Comparison of ENCODE assay signal across 17 cellular contexts in genomic region chr19:58117841-58118575, GRCh38. TPM values are rescaled to one million over a fixed set of nuclear protein-coding genes. Genes with fewer than 3 reads are reported as not detected.
DNase-seq lines count a peak whose midpoint lies in the region; ATAC-seq lines count a peak whose summit lies in the region.
"Had no signal": no experiment of that assay in that cellular context is flagged by ENCODE, and none has a peak within 500 bp of the region (broad histone marks: within the 10 kb centered on the region; RNA-seq: fewer than 3 reads in every experiment).

No MANE protein-coding gene starts in this region.

- WGBS in neuronal stem cell (ENCODE audit: extremely low coverage in 2 of 2, insufficient read length in 2 of 2, insufficient replicate concordance in 1 of 2), 2 donors, result no CpG with 5 or more reads among the region's 77 CpGs

- no peak overlapping the region for H3K9ac ChIP-seq in adipocyte (ENCODE audit: low read length)
- peak overlapping the region; percentile 4 for H3K9ac ChIP-seq in neuronal stem cell (ENCODE audit: low read depth, low read length, poor library complexity)

- H3K27ac ChIP-seq in neuronal stem cell (replicated peaks; ENCODE audit: low read length), result no peak overlapping the region
- H3K27ac ChIP-seq: prostate gland had no signal

- no peak overlapping the region for H3K4me2 ChIP-seq in neuronal stem cell (ENCODE audit: insufficient read depth, low read length, poor library complexity, severe bottlenecking)

- no peaks in the 10 kb centered on the region for H3K79me1 ChIP-seq in neuronal stem cell (ENCODE audit: low read depth, low read length)

- H3K4me3 ChIP-seq in adipocyte (ENCODE audit: low read length) (peak overlapping the region; percentile 29), neuronal stem cell (ENCODE audit: low read length in 2 of 2) (no peak overlapping the region)
- H3K4me3 ChIP-seq: prostate gland had no signal

- H3K27me3 ChIP-seq in adipocyte (replicated peaks; ENCODE audit: control insufficient read depth, insufficient read depth, low read length) (no peaks in the 10 kb centered on the region), neuronal stem cell (ENCODE audit: control insufficient read depth in 3 of 3, insufficient read depth in 3 of 3, low read depth in 1 of 3, low read length in 3 of 3) (peaks cover 0 to 2% (median 0%) of the 10 kb centered on the region in 3 experiments)

- H3K9me3 ChIP-seq in adipocyte (ENCODE audit: control insufficient read depth, low read length) (peaks cover 92% of the 10 kb centered on the region), neuronal stem cell (replicated peaks in 1 of 2; ENCODE audit: control insufficient read depth in 2 of 2, insufficient read depth in 1 of 2, low read depth in 1 of 2, low read length in 2 of 2) (peaks cover 54 to 67% of the 10 kb centered on the region in 2 donors)
- H3K9me3 ChIP-seq: prostate gland had no signal

- no peak overlapping the region for H3K14ac ChIP-seq in neuronal stem cell (ENCODE audit: low read length)

- H3K36me3 ChIP-seq in adipocyte (ENCODE audit: control insufficient read depth, insufficient read depth, low read length, severe bottlenecking), result no peaks in the 10 kb centered on the region
- H3K36me3 ChIP-seq in neuronal stem cell (replicated peaks in 1 of 2; ENCODE audit: control insufficient read depth in 2 of 2, insufficient read depth in 2 of 2, low read length in 2 of 2), result no peaks in the 10 kb centered on the region
- H3K36me3 ChIP-seq: prostate gland had no signal

- no peak overlapping the region for H3K18ac ChIP-seq in neuronal stem cell (ENCODE audit: low read length)

- DNase-seq in stimulated activated naive CD8-positive, alpha-beta T cell treated with anti-CD3 and anti-CD28 coated beads, Interleukin-15, amount 100 ng/mL, for 72 hours, result no peak
- DNase-seq in stimulated activated naive CD8-positive, alpha-beta T cell treated with anti-CD3 and anti-CD28 coated beads, Interleukin-15, Interleukin-2, amounts not matched to agents 100 U/mL and 50 U/mL, for 24 hours, result no peak
- DNase-seq in adipocyte (ENCODE audit: low read depth) (no peak), neuronal stem cell (ENCODE audit: low spot score) (no peak), islet precursor cell (no peak)
- no peak for DNase-seq in activated naive CD4-positive, alpha-beta T cell (lab: John Stamatoyannopoulos, UW)
- DNase-seq: activated CD4-positive, alpha-beta T cell treated with anti-CD3 and anti-CD28 coated beads, Interleukin-2, amount 10 ng/mL, durations not matched to agents 7 days and 5 days; activated naive CD4-positive, alpha-beta T cell treated with anti-CD3 and anti-CD28 coated beads for 36 hours; activated T-cell treated with anti-CD3 and anti-CD28 coated beads for 4 hours; DMS79; mesendoderm; MM.1S; naive thymus-derived CD8-positive, alpha-beta T cell; NCI-H1694; NCI-H226 had no signal

- peaks cover 7% of the 10 kb centered on the region for H3K4me1 Mint-ChIP-seq in stimulated activated naive CD8-positive, alpha-beta T cell treated with anti-CD3 and anti-CD28 coated beads, Interleukin-15, amount 100 ng/mL, for 72 hours
- H3K4me1 Mint-ChIP-seq: activated CD4-positive, alpha-beta T cell treated with anti-CD3 and anti-CD28 coated beads, Interleukin-2, amount 10 ng/mL, durations not matched to agents 7 days and 5 days had no signal

- no peak overlapping the region for H2BK120ac ChIP-seq in neuronal stem cell (ENCODE audit: low read depth, low read length)

- H2AK5ac ChIP-seq in neuronal stem cell (ENCODE audit: low read depth, low read length), result no peak overlapping the region

- no peak overlapping the region for H2BK5ac ChIP-seq in neuronal stem cell (ENCODE audit: low read length)

- H3K27me3 Mint-ChIP-seq in stimulated activated naive CD8-positive, alpha-beta T cell treated with anti-CD3 and anti-CD28 coated beads, Interleukin-15, amount 100 ng/mL, for 72 hours, result peaks cover 25% of the 10 kb centered on the region
- H3K27me3 Mint-ChIP-seq: activated CD4-positive, alpha-beta T cell treated with anti-CD3 and anti-CD28 coated beads, Interleukin-2, amount 10 ng/mL, durations not matched to agents 7 days and 5 days had no signal

- H3K9me3 Mint-ChIP-seq in stimulated activated naive CD8-positive, alpha-beta T cell treated with anti-CD3 and anti-CD28 coated beads, Interleukin-15, amount 100 ng/mL, for 72 hours, result peaks cover 49 to 75% of the 10 kb centered on the region in 2 donors

- H2AFZ ChIP-seq in neuronal stem cell (ENCODE audit: low read length), result no peak overlapping the region

- H2BK12ac ChIP-seq in neuronal stem cell (ENCODE audit: low read length), result no peak overlapping the region

- no peak overlapping the region for H2BK15ac ChIP-seq in neuronal stem cell (ENCODE audit: low read length)

- H3K4me1 ChIP-seq in adipocyte (ENCODE audit: control insufficient read depth, insufficient read depth, low read length) (no peaks in the 10 kb centered on the region), neuronal stem cell (ENCODE audit: control insufficient read depth in 2 of 2, insufficient read depth in 1 of 2, low read depth in 1 of 2, low read length in 2 of 2) (no peaks in the 10 kb centered on the region)
- H3K4me1 ChIP-seq: prostate gland had no signal

- no peak overlapping the region for H3K4ac ChIP-seq in neuronal stem cell (ENCODE audit: low read length)

- H3K23ac ChIP-seq in neuronal stem cell (ENCODE audit: low read depth, low read length, poor library complexity), result no peak overlapping the region

- peak overlapping the region; percentile 9 to 41 for H3K4me3 Mint-ChIP-seq in stimulated activated naive CD8-positive, alpha-beta T cell treated with anti-CD3 and anti-CD28 coated beads, Interleukin-15, amount 100 ng/mL, for 72 hours
- H3K4me3 Mint-ChIP-seq: activated naive CD4-positive, alpha-beta T cell treated with anti-CD3 and anti-CD28 coated beads for 36 hours had no signal

- H4K8ac ChIP-seq in neuronal stem cell (ENCODE audit: low read depth, low read length), result no peak overlapping the region

- no peak overlapping the region for H3K27ac Mint-ChIP-seq in stimulated activated naive CD8-positive, alpha-beta T cell treated with anti-CD3 and anti-CD28 coated beads, Interleukin-15, amount 100 ng/mL, for 72 hours
- H3K27ac Mint-ChIP-seq: activated naive CD4-positive, alpha-beta T cell treated with anti-CD3 and anti-CD28 coated beads for 36 hours had no signal

- no peak overlapping the region for H4K91ac ChIP-seq in neuronal stem cell (ENCODE audit: low read depth, low read length, poor library complexity)

- ATAC-seq in stimulated activated naive CD8-positive, alpha-beta T cell treated with anti-CD3 and anti-CD28 coated beads, Interleukin-15, amount 100 ng/mL, for 72 hours, result no peak
- ATAC-seq in stimulated activated naive CD8-positive, alpha-beta T cell treated with anti-CD3 and anti-CD28 coated beads, Interleukin-15, Interleukin-2, amounts not matched to agents 100 U/mL and 50 U/mL, for 24 hours, result no peak
- no peak for ATAC-seq in HG03045 (IDR thresholded peaks at IDR 0.05; ENCODE audit: unreplicated experiment)
- ATAC-seq: naive thymus-derived CD8-positive, alpha-beta T cell had no signal

RNA-seq across cellular contexts. Expression of gene ZSCAN18, which starts 20.0 kb away (rescaled TPM):
- polyA plus RNA-seq in neuronal stem cell (2013, experiment 1 of 2), result 86.6 TPM
- polyA plus RNA-seq in neuronal stem cell (2013, experiment 2 of 2), result 88.6 TPM

RNA-seq across cellular contexts. Expression of gene ZNF329, which starts 32.6 kb away (rescaled TPM):
- polyA plus RNA-seq in neuronal stem cell (2013, experiment 1 of 2), result 13.6 TPM
- 13.9 TPM for polyA plus RNA-seq in neuronal stem cell (2013, experiment 2 of 2)

RNA-seq across cellular contexts. Expression of gene ZNF135, which starts 58.9 kb away (rescaled TPM):
- 4.0 TPM for polyA plus RNA-seq in neuronal stem cell (2013, experiment 1 of 2)
- 4.1 TPM for polyA plus RNA-seq in neuronal stem cell (2013, experiment 2 of 2)
